Comparison of ENCODE assay signal across 8 cellular contexts in genomic region chr1:63327417-63328139, GRCh38. TPM values are rescaled to one million over a fixed set of nuclear protein-coding genes. Genes with fewer than 3 reads are reported as not detected.
DNase-seq lines count a peak whose midpoint lies in the region; ATAC-seq and FAIRE-seq lines count a peak whose summit lies in the region.

No MANE protein-coding gene starts in this region.

- peaks cover 27% of the 10 kb centered on the region for H3K4me1 Mint-ChIP-seq in activated naive CD8-positive, alpha-beta T cell treated with anti-CD3 and anti-CD28 coated beads for 36 hours

- H3K4me1 ChIP-seq in right cardiac atrium (ENCODE audit: control insufficient read depth, insufficient read depth, low read length) (no peaks in the 10 kb centered on the region), small intestine (ENCODE audit: control insufficient read depth in 2 of 2, insufficient read depth in 1 of 2, low read depth in 1 of 2, low read length in 1 of 2) (peaks cover 2% of the 10 kb centered on the region in 2 donors)

- H3K9me3 ChIP-seq in right cardiac atrium (ENCODE audit: control insufficient read depth, low read length) (no peaks in the 10 kb centered on the region), small intestine (ENCODE audit: control insufficient read depth, low read depth) (no peaks in the 10 kb centered on the region)

- H3K27ac Mint-ChIP-seq in activated naive CD8-positive, alpha-beta T cell treated with anti-CD3 and anti-CD28 coated beads for 36 hours = peak overlapping the region; percentile 45

- intact Hi-C loops in right cardiac atrium (cut with DNase I) = no loop called here

- H3K27ac ChIP-seq in right cardiac atrium (ENCODE audit: low read length) = no peak overlapping the region
- H3K27ac ChIP-seq in small intestine (ENCODE audit: low read depth in 1 of 2, low read length in 1 of 2) = no peak overlapping the region

- peaks cover 81% of the 10 kb centered on the region for H3K27me3 Mint-ChIP-seq in activated naive CD8-positive, alpha-beta T cell treated with anti-CD3 and anti-CD28 coated beads for 36 hours

- peak; percentile 48 for ATAC-seq in HG02763 (IDR thresholded peaks at IDR 0.05; ENCODE audit: unreplicated experiment)
- peak; percentile 47 to 78 for ATAC-seq in right cardiac atrium
- ATAC-seq in HG02870 (IDR thresholded peaks at IDR 0.05; ENCODE audit: unreplicated experiment) = no peak

- no peaks in the 10 kb centered on the region for H3K27me3 ChIP-seq in right cardiac atrium (ENCODE audit: control insufficient read depth, insufficient read depth)
- H3K27me3 ChIP-seq in small intestine (ENCODE audit: control insufficient read depth in 2 of 2, insufficient read depth in 2 of 2, low read length in 2 of 2) = peaks cover 11 to 54% of the 10 kb centered on the region in 2 donors

- H3K9me3 Mint-ChIP-seq in activated naive CD8-positive, alpha-beta T cell treated with anti-CD3 and anti-CD28 coated beads for 36 hours = peaks cover 5% of the 10 kb centered on the region

- H3K4me3 Mint-ChIP-seq in activated naive CD8-positive, alpha-beta T cell treated with anti-CD3 and anti-CD28 coated beads for 36 hours = no peak overlapping the region

- peaks cover 10% of the 10 kb centered on the region for H3K36me3 Mint-ChIP-seq in activated naive CD8-positive, alpha-beta T cell treated with anti-CD3 and anti-CD28 coated beads for 36 hours

- 9% methylated on average over 26 of the region's 26 CpGs for WGBS in right cardiac atrium
- WGBS in small intestine, 3 donors = 6 to 7% (median 6%) methylated on average over 26 of the region's 26 CpGs

- H3K4me3 ChIP-seq in right cardiac atrium (ENCODE audit: low read length) (no peak overlapping the region), small intestine (ENCODE audit: low read depth in 1 of 2, low read length in 2 of 2) (no peak overlapping the region)

- peak; percentile 42 to 59 (median 47) for DNase-seq in stimulated activated CD4-positive, alpha-beta T cell treated with anti-CD3 and anti-CD28 coated beads, Interleukin-12 subunit alpha, Interleukin-12 subunit beta, amount 100 ng/mL, for 48 hours (ENCODE audit: low read depth in 2 of 3, low spot score in 1 of 3)
- no peak for DNase-seq in stimulated activated CD4-positive, alpha-beta T cell treated with anti-CD3 and anti-CD28 coated beads, Interleukin-4, amount 100 ng/mL, for 1 hour
- peak; percentile 86 for DNase-seq in NCI-H510A treated with DMSO at 0.1 percent for 48 hours (lab: John Stamatoyannopoulos, UW)
- peak; percentile 43 for DNase-seq in activated naive CD8-positive, alpha-beta T cell treated with anti-CD3 and anti-CD28 coated beads for 36 hours
- DNase-seq in right cardiac atrium = peak; percentile 49 to 71 (median 70)
- peak; percentile 56 for DNase-seq in small intestine

- no peaks in the 10 kb centered on the region for H3K36me3 ChIP-seq in small intestine (ENCODE audit: control insufficient read depth in 2 of 2, insufficient read depth in 2 of 2, low read length in 2 of 2)

- no peak for FAIRE-seq in small intestine (lab: Jason Lieb, UNC)

RNA-seq across cellular contexts. Expression of gene FOXD3, which starts 5.2 kb away (rescaled TPM):
- not detected for total RNA-seq in activated naive CD8-positive, alpha-beta T cell treated with anti-CD3 and anti-CD28 coated beads for 36 hours
- total RNA-seq in right cardiac atrium = 1 to 10 TPM in 1 of 4 donors, under 1 TPM in 3; 0.38 to 1.6 (median 0.75) TPM
- polyA plus RNA-seq in right cardiac atrium (1.0 TPM), small intestine (under 1 TPM in 1 of 3 donors, not detected in 2; 0.54 TPM)

RNA-seq across cellular contexts. Expression of gene ALG6, which starts 39.8 kb away (rescaled TPM):
- total RNA-seq in activated naive CD8-positive, alpha-beta T cell treated with anti-CD3 and anti-CD28 coated beads for 36 hours = 10 to 100 TPM; 17.4 to 17.8 TPM
- 1 to 10 TPM; 5.0 to 6.2 (median 5.6) TPM for total RNA-seq in right cardiac atrium
- 5.4 TPM for polyA plus RNA-seq in right cardiac atrium
- polyA plus RNA-seq in small intestine = 10 to 100 TPM in 1 of 3 donors, 1 to 10 TPM in 2; 5.9 to 13.5 (median 9.2) TPM
